9 cellular contexts compared by ENCODE assay signal in the genomic region with DNA sequence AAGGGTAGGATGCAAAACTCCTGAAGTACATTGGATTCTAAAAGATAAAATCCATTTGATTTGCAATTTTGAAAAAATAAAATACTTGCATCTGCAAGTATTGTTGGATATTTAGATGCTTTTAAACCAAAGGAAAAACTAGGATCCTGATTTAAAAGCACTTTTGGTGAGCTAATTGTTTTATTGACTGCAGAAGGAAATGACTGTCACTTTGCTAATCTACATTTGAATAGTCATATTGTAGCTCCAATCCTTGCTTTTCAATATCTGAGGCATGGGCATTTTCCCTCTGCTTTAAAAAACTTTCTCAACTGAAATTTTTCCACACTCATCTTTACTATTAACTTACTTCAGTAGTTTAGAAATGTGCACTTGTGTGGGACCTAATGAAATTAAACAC.
"Had no signal": no experiment of that assay in that cellular context is flagged by ENCODE, and none has a peak within 500 bp of the region (broad histone marks: within the 10 kb centered on the region; RNA-seq: fewer than 3 reads in every experiment).

No MANE protein-coding gene starts in this region.

- H3K9me3 ChIP-seq: HAP-1 had no signal

- H3K4me3 ChIP-seq: HAP-1 had no signal

- H3K27ac Mint-ChIP-seq: HFFc6, IgD-negative memory B cell had no signal

- H3K36me3 ChIP-seq: HAP-1 had no signal

- ATAC-seq: HCT116, HepG2 had no signal

- DNase-seq: GOT3, H7, HFFc6, KBM-7 had no signal

- H3K27me3 Mint-ChIP-seq: IgD-negative memory B cell had no signal

- H3K27ac ChIP-seq: HL-60 had no signal

- H3K4me3 Mint-ChIP-seq: HFFc6, IgD-negative memory B cell had no signal

- H3K36me3 Mint-ChIP-seq: IgD-negative memory B cell had no signal

- H3K4me1 Mint-ChIP-seq: IgD-negative memory B cell had no signal
